ENCODE assay signal across 29 cellular contexts in genomic region chrX:34223574-34223973, GRCh38.
"Had no signal": no experiment of that assay in that cellular context is flagged by ENCODE, and none has a peak within 500 bp of the region (broad histone marks: within the 10 kb centered on the region; RNA-seq: fewer than 3 reads in every experiment).

No MANE protein-coding gene starts in this region.

- DNase-seq: stimulated activated CD4-positive, alpha-beta T cell treated with anti-CD3 and anti-CD28 coated beads, Interleukin-2, amount 100 ng/mL, for 48 hours; stimulated activated CD4-positive, alpha-beta T cell treated with anti-CD3 and anti-CD28 coated beads, Interleukin-4, amount 100 ng/mL, for 1 hour; stimulated activated CD4-positive, alpha-beta T cell treated with anti-CD3 and anti-CD28 coated beads, Interleukin-4, amount 100 ng/mL, for 24 hours; stimulated activated CD4-positive, alpha-beta T cell treated with anti-CD3 and anti-CD28 coated beads, Interleukin-4, amount 100 ng/mL, for 4 hours; stimulated activated CD8-positive, alpha-beta memory T cell treated with anti-CD3 and anti-CD28 coated beads, Interleukin-4, amount 100 ng/mL, for 48 hours; stimulated activated naive B cell treated with anti-CD40 and anti-IgM and Interleukin-4, amounts not matched to agents 10 μg/mL and 1 μg/mL and 100 μg/mL, for 72 hours; stimulated activated naive CD4-positive, alpha-beta T cell; stimulated activated naive CD4-positive, alpha-beta T cell treated with Interleukin-2 at 50 U/mL for 16 hours; stimulated activated naive CD8-positive, alpha-beta T cell treated with anti-CD3 and anti-CD28 coated beads, Interleukin-15, amount 100 ng/mL, for 72 hours; stimulated activated naive CD8-positive, alpha-beta T cell treated with anti-CD3 and anti-CD28 coated beads, Interleukin-15, Interleukin-2, amounts not matched to agents 100 U/mL and 50 U/mL, for 24 hours; stomach; substantia nigra; testis; thyroid gland; tibial artery; transverse colon; trophoblast cell; upper lobe of left lung; upper lobe of right lung; uterus had no signal

- H3K9me3 Mint-ChIP-seq: stimulated activated effector memory CD8-positive, alpha-beta T cell treated with anti-CD3 and anti-CD28 coated beads, Interleukin-12 subunit alpha, Interleukin-12 subunit beta, amount 100 ng/mL, for 72 hours; stimulated activated memory B cell treated with anti-CD40 and anti-IgM and Interleukin-4, amounts not matched to agents 10 μg/mL and 1 μg/mL and 100 μg/mL, for 72 hours; stimulated activated naive CD8-positive, alpha-beta T cell treated with anti-CD3 and anti-CD28 coated beads, Interleukin-15, amount 100 ng/mL, for 72 hours; stimulated activated naive CD8-positive, alpha-beta T cell treated with anti-CD3 and anti-CD28 coated beads, Interleukin-15, Interleukin-2, amounts not matched to agents 100 ng/mL and 50 ng/mL, for 24 hours had no signal

- H3K9me3 ChIP-seq: suprapubic skin, testis, thoracic aorta, thyroid gland, tibial nerve, transverse colon, upper lobe of left lung, upper lobe of right lung, uterus, vagina had no signal

- H3K4me1 Mint-ChIP-seq: stimulated activated effector memory CD8-positive, alpha-beta T cell treated with anti-CD3 and anti-CD28 coated beads, Interleukin-12 subunit alpha, Interleukin-12 subunit beta, amount 100 ng/mL, for 72 hours; stimulated activated memory B cell treated with anti-CD40 and anti-IgM and Interleukin-4, amounts not matched to agents 10 μg/mL and 1 μg/mL and 100 μg/mL, for 72 hours; stimulated activated naive B cell treated with anti-CD40 and anti-IgM and Interleukin-4, amounts not matched to agents 10 μg/mL and 1 μg/mL and 100 μg/mL, for 72 hours; stimulated activated naive CD8-positive, alpha-beta T cell treated with anti-CD3 and anti-CD28 coated beads, Interleukin-15, amount 100 ng/mL, for 72 hours had no signal

- H3K4me3 ChIP-seq: stomach, suprapubic skin, testis, thoracic aorta, thyroid gland, tibial artery, tibial nerve, transverse colon, upper lobe of left lung, upper lobe of right lung, uterus, vagina had no signal

- H3K27me3 ChIP-seq: stomach, suprapubic skin, testis, thyroid gland, tibial artery, tibial nerve, transverse colon, upper lobe of left lung, upper lobe of right lung, uterus, vagina had no signal

- H3K36me3 ChIP-seq: stomach, suprapubic skin, thoracic aorta, thyroid gland, tibial artery, tibial nerve, transverse colon, upper lobe of left lung, upper lobe of right lung, uterus, vagina had no signal

- H3K4me1 ChIP-seq: stomach, suprapubic skin, testis, thyroid gland, tibial artery, tibial nerve, transverse colon, upper lobe of left lung, upper lobe of right lung, uterus, vagina had no signal

- H3K4me3 Mint-ChIP-seq: stimulated activated effector memory CD8-positive, alpha-beta T cell treated with anti-CD3 and anti-CD28 coated beads, Interleukin-12 subunit alpha, Interleukin-12 subunit beta, amount 100 ng/mL, for 72 hours; stimulated activated memory B cell treated with anti-CD40 and anti-IgM and Interleukin-4, amounts not matched to agents 10 μg/mL and 1 μg/mL and 100 μg/mL, for 72 hours; stimulated activated naive B cell treated with anti-CD40 and anti-IgM and Interleukin-4, amounts not matched to agents 10 μg/mL and 1 μg/mL and 100 μg/mL, for 72 hours; stimulated activated naive CD8-positive, alpha-beta T cell treated with anti-CD3 and anti-CD28 coated beads, Interleukin-15, amount 100 ng/mL, for 72 hours; stimulated activated naive CD8-positive, alpha-beta T cell treated with anti-CD3 and anti-CD28 coated beads, Interleukin-15, Interleukin-2, amounts not matched to agents 100 ng/mL and 50 ng/mL, for 24 hours; type B pancreatic cell had no signal

- H3K27ac Mint-ChIP-seq: stimulated activated effector memory CD8-positive, alpha-beta T cell treated with anti-CD3 and anti-CD28 coated beads, Interleukin-12 subunit alpha, Interleukin-12 subunit beta, amount 100 ng/mL, for 72 hours; stimulated activated memory B cell treated with anti-CD40 and anti-IgM and Interleukin-4, amounts not matched to agents 10 μg/mL and 1 μg/mL and 100 μg/mL, for 72 hours; stimulated activated naive B cell treated with anti-CD40 and anti-IgM and Interleukin-4, amounts not matched to agents 10 μg/mL and 1 μg/mL and 100 μg/mL, for 72 hours; stimulated activated naive CD8-positive, alpha-beta T cell treated with anti-CD3 and anti-CD28 coated beads, Interleukin-15, amount 100 ng/mL, for 72 hours; stimulated activated naive CD8-positive, alpha-beta T cell treated with anti-CD3 and anti-CD28 coated beads, Interleukin-15, Interleukin-2, amounts not matched to agents 100 ng/mL and 50 ng/mL, for 24 hours; type B pancreatic cell had no signal

- FAIRE-seq: urothelium cell line had no signal

- H3K27me3 Mint-ChIP-seq: stimulated activated memory B cell treated with anti-CD40 and anti-IgM and Interleukin-4, amounts not matched to agents 10 μg/mL and 1 μg/mL and 100 μg/mL, for 72 hours; stimulated activated naive B cell treated with anti-CD40 and anti-IgM and Interleukin-4, amounts not matched to agents 10 μg/mL and 1 μg/mL and 100 μg/mL, for 72 hours; stimulated activated naive CD8-positive, alpha-beta T cell treated with anti-CD3 and anti-CD28 coated beads, Interleukin-15, amount 100 ng/mL, for 72 hours; stimulated activated naive CD8-positive, alpha-beta T cell treated with anti-CD3 and anti-CD28 coated beads, Interleukin-15, Interleukin-2, amounts not matched to agents 100 ng/mL and 50 ng/mL, for 24 hours; type B pancreatic cell had no signal

- H3K27ac ChIP-seq: stomach, suprapubic skin, testis, thoracic aorta, thyroid gland, tibial artery, tibial nerve, transverse colon, upper lobe of left lung, upper lobe of right lung, uterus, vagina had no signal

- H3K36me3 Mint-ChIP-seq: stimulated activated effector memory CD8-positive, alpha-beta T cell treated with anti-CD3 and anti-CD28 coated beads, Interleukin-12 subunit alpha, Interleukin-12 subunit beta, amount 100 ng/mL, for 72 hours; stimulated activated memory B cell treated with anti-CD40 and anti-IgM and Interleukin-4, amounts not matched to agents 10 μg/mL and 1 μg/mL and 100 μg/mL, for 72 hours; stimulated activated naive B cell treated with anti-CD40 and anti-IgM and Interleukin-4, amounts not matched to agents 10 μg/mL and 1 μg/mL and 100 μg/mL, for 72 hours; type B pancreatic cell had no signal

- ATAC-seq: stimulated activated effector memory CD8-positive, alpha-beta T cell treated with anti-CD3 and anti-CD28 coated beads, Interleukin-12 subunit alpha, Interleukin-12 subunit beta, amount 100 ng/mL, for 72 hours; stimulated activated memory B cell treated with anti-CD40 and anti-IgM and Interleukin-4, amounts not matched to agents 10 μg/mL and 1 μg/mL and 100 μg/mL, for 72 hours; stimulated activated naive B cell treated with anti-CD40 and anti-IgM and Interleukin-4, amounts not matched to agents 10 μg/mL and 1 μg/mL and 100 μg/mL, for 72 hours; stimulated activated naive CD8-positive, alpha-beta T cell treated with anti-CD3 and anti-CD28 coated beads, Interleukin-15, amount 100 ng/mL, for 72 hours; stimulated activated naive CD8-positive, alpha-beta T cell treated with anti-CD3 and anti-CD28 coated beads, Interleukin-15, Interleukin-2, amounts not matched to agents 100 U/mL and 50 U/mL, for 24 hours; upper lobe of right lung had no signal
